8 cellular contexts compared by ENCODE assay signal in genomic region chr1:9835758-9836631, GRCh38. TPM values are rescaled to one million over a fixed set of nuclear protein-coding genes. Genes with fewer than 3 reads are reported as not detected.
DNase-seq lines count a peak whose midpoint lies in the region; ATAC-seq and TF ChIP-seq lines count a peak whose summit lies in the region.

No MANE protein-coding gene starts in this region.

- H3K36me3 Mint-ChIP-seq in stimulated activated memory B cell treated with anti-CD40 and anti-IgM and Interleukin-4, amounts not matched to agents 10 μg/mL and 1 μg/mL and 100 μg/mL, for 72 hours = no peaks in the 10 kb centered on the region
- no peaks in the 10 kb centered on the region for H3K36me3 Mint-ChIP-seq in activated naive CD8-positive, alpha-beta T cell treated with anti-CD3 and anti-CD28 coated beads, Interleukin-2, amount 50 U/mL, for 24 hours (ENCODE audit: low read depth)

- no peak overlapping the region for H3K27ac Mint-ChIP-seq in stimulated activated memory B cell treated with anti-CD40 and anti-IgM and Interleukin-4, amounts not matched to agents 10 μg/mL and 1 μg/mL and 100 μg/mL, for 72 hours
- no peak overlapping the region for H3K27ac Mint-ChIP-seq in activated naive CD8-positive, alpha-beta T cell treated with anti-CD3 and anti-CD28 coated beads, Interleukin-2, amount 50 U/mL, for 24 hours

- DNase-seq in HT1080 (ENCODE audit: low read depth) (peak; percentile 55), adipocyte (ENCODE audit: low read depth) (peak; percentile 15), thyroid gland (no peak), putamen (ENCODE audit: low spot score) (no peak)
- no peak for DNase-seq in activated naive CD8-positive, alpha-beta T cell treated with anti-CD3 and anti-CD28 coated beads, Interleukin-2, amount 50 U/mL, for 24 hours

- intact Hi-C loops in thyroid gland (cut with DNase I) = no loop called here

- H3K4me1 ChIP-seq in adipocyte (ENCODE audit: control insufficient read depth, insufficient read depth, low read length) (peaks cover 6% of the 10 kb centered on the region), iPS-15b (ENCODE audit: control insufficient read depth, insufficient read depth, low read length) (peaks cover 5% of the 10 kb centered on the region), thyroid gland (peaks cover 0 to 10% of the 10 kb centered on the region in 2 donors)

- no peak for TF ChIP-seq POLR2A in thyroid gland (IDR thresholded peaks at IDR 0.05)

- H3K9ac ChIP-seq in adipocyte (ENCODE audit: low read length) (no peak overlapping the region), iPS-15b (ENCODE audit: low read depth, low read length) (peak overlapping the region; percentile 13)

- H3K9me3 ChIP-seq in adipocyte (ENCODE audit: control insufficient read depth, low read length) (no peaks in the 10 kb centered on the region), iPS-15b (ENCODE audit: control insufficient read depth, insufficient read depth, low read length) (no peaks in the 10 kb centered on the region), thyroid gland (no peaks in the 10 kb centered on the region)

- no peak overlapping the region for H3K4me3 ChIP-seq in adipocyte (ENCODE audit: low read length)
- H3K4me3 ChIP-seq in iPS-15b (ENCODE audit: low read depth, low read length) = no peak overlapping the region
- no peak overlapping the region for H3K4me3 ChIP-seq in thyroid gland (replicated peaks in 1 of 3)

- peak; percentile 16 for ATAC-seq in stimulated activated memory B cell treated with anti-CD40 and anti-IgM and Interleukin-4, amounts not matched to agents 10 μg/mL and 1 μg/mL and 100 μg/mL, for 72 hours
- no peak for ATAC-seq in GM21390 (IDR thresholded peaks at IDR 0.05; ENCODE audit: unreplicated experiment)
- no peak for ATAC-seq in activated naive CD8-positive, alpha-beta T cell treated with anti-CD3 and anti-CD28 coated beads, Interleukin-2, amount 50 U/mL, for 24 hours

- no peaks in the 10 kb centered on the region for H3K36me3 ChIP-seq in adipocyte (ENCODE audit: control insufficient read depth, insufficient read depth, low read length, severe bottlenecking)
- no peaks in the 10 kb centered on the region for H3K36me3 ChIP-seq in iPS-15b (ENCODE audit: control insufficient read depth, insufficient read depth, low read length)
- no peaks in the 10 kb centered on the region for H3K36me3 ChIP-seq in thyroid gland

- H3K4me1 Mint-ChIP-seq in stimulated activated memory B cell treated with anti-CD40 and anti-IgM and Interleukin-4, amounts not matched to agents 10 μg/mL and 1 μg/mL and 100 μg/mL, for 72 hours = peaks cover 7% of the 10 kb centered on the region
- no peaks in the 10 kb centered on the region for H3K4me1 Mint-ChIP-seq in activated naive CD8-positive, alpha-beta T cell treated with anti-CD3 and anti-CD28 coated beads, Interleukin-2, amount 50 U/mL, for 24 hours

- H3K27ac ChIP-seq in thyroid gland = no peak overlapping the region

- H3K9me3 Mint-ChIP-seq in stimulated activated memory B cell treated with anti-CD40 and anti-IgM and Interleukin-4, amounts not matched to agents 10 μg/mL and 1 μg/mL and 100 μg/mL, for 72 hours = no peaks in the 10 kb centered on the region
- H3K9me3 Mint-ChIP-seq in activated naive CD8-positive, alpha-beta T cell treated with anti-CD3 and anti-CD28 coated beads, Interleukin-2, amount 50 U/mL, for 24 hours = no peaks in the 10 kb centered on the region

- H3K27me3 Mint-ChIP-seq in stimulated activated memory B cell treated with anti-CD40 and anti-IgM and Interleukin-4, amounts not matched to agents 10 μg/mL and 1 μg/mL and 100 μg/mL, for 72 hours = no peaks in the 10 kb centered on the region
- H3K27me3 Mint-ChIP-seq in activated naive CD8-positive, alpha-beta T cell treated with anti-CD3 and anti-CD28 coated beads, Interleukin-2, amount 50 U/mL, for 24 hours = no peaks in the 10 kb centered on the region

- WGBS in thyroid gland, 2 donors = 37 to 57% methylated on average over 7 to 13 of the region's 15 CpGs

- no peak for TF ChIP-seq CTCF in thyroid gland (IDR thresholded peaks at IDR 0.05)

- no peak overlapping the region for H3K4me3 Mint-ChIP-seq in stimulated activated memory B cell treated with anti-CD40 and anti-IgM and Interleukin-4, amounts not matched to agents 10 μg/mL and 1 μg/mL and 100 μg/mL, for 72 hours
- no peak overlapping the region for H3K4me3 Mint-ChIP-seq in activated naive CD8-positive, alpha-beta T cell treated with anti-CD3 and anti-CD28 coated beads, Interleukin-2, amount 50 U/mL, for 24 hours

- peaks cover 8% of the 10 kb centered on the region for H3K27me3 ChIP-seq in adipocyte (replicated peaks; ENCODE audit: control insufficient read depth, insufficient read depth, low read length)
- no peaks in the 10 kb centered on the region for H3K27me3 ChIP-seq in iPS-15b (ENCODE audit: control insufficient read depth, insufficient read depth, low read length)
- no peaks in the 10 kb centered on the region for H3K27me3 ChIP-seq in thyroid gland

RNA-seq across cellular contexts. Expression of gene CLSTN1, which starts 12.2 kb away (rescaled TPM):
- 68.9 and 72.2 TPM in 2 replicates for total RNA-seq in HT1080 (2014; rRNA removed; shearing (Covaris generic))
- 69.1 and 72.1 TPM in 2 replicates for polyA plus RNA-seq in HT1080 (2015; cell fraction: cytosol; rRNA removed)
- polyA plus RNA-seq in HT1080 (2015; cell fraction: nucleus; rRNA removed) = 146 and 159 TPM in 2 replicates
- 10 to 100 TPM; 59.5 to 85.0 (median 81.5) TPM for total RNA-seq in thyroid gland

Comparison
In these comparisons a context has a peak if more than half of its experiments do, and no peak if none do; other contexts are left out.
1. DNase-seq: peak in HT1080 (single experiment) and adipocyte (single experiment); none in activated naive CD8-positive, alpha-beta T cell treated with anti-CD3 and anti-CD28 coated beads, Interleukin-2, amount 50 U/mL, for 24 hours (single experiment), thyroid gland (0 of 2) and putamen (single experiment).